ENCODE assay signal across 1 cellular context in the genomic region with DNA sequence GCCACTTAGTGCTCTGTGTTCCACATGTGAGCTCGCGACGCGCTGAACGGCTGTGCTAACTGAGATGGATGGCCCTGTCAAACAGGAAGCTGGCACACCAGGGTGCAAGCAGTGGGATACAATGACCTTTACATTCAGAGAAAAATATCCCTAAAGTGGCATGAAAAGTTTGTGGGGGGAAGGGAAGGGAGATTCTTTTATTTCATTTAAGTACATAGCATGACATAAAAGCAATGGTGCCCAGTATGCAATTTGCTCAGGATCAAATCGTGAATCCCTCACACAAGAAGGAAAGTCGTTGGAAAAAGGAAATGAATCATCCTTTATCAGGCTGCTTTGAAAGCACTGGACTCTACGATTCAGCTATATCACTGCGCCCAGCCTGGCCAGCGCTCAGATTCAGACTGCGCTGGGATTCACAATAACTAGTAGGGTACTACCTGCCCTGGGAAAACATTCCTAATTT.
TF ChIP-seq lines count a peak whose summit lies in the region.

No MANE protein-coding gene starts in this region.

TF ChIP-seq in IMR-90, 13 proteins besides CTCF, POLR2A, EP300 and RAD21 (continued from another document):
- TF ChIP-seq FOS (IDR thresholded peaks at IDR 0.05; ENCODE audit: low read depth, low read length) = no peak
- TF ChIP-seq, protein P1, sequence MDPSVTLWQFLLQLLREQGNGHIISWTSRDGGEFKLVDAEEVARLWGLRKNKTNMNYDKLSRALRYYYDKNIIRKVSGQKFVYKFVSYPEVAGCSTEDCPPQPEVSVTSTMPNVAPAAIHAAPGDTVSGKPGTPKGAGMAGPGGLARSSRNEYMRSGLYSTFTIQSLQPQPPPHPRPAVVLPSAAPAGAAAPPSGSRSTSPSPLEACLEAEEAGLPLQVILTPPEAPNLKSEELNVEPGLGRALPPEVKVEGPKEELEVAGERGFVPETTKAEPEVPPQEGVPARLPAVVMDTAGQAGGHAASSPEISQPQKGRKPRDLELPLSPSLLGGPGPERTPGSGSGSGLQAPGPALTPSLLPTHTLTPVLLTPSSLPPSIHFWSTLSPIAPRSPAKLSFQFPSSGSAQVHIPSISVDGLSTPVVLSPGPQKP (IDR thresholded peaks at IDR 0.05; ENCODE audit: borderline replicate concordance, low read depth, low read length) = no peak
- no peak for TF ChIP-seq CHD1 (IDR thresholded peaks at IDR 0.05; ENCODE audit: low read depth, low read length)
- TF ChIP-seq NFE2L2 (IDR thresholded peaks at IDR 0.05; ENCODE audit: low read depth, low read length) = no peak
- no peak for TF ChIP-seq BHLHE40 (IDR thresholded peaks at IDR 0.05; ENCODE audit: low read depth, low read length)
- no peak for TF ChIP-seq SMC3 (IDR thresholded peaks at IDR 0.05; ENCODE audit: low read depth, low read length)
- TF ChIP-seq CEBPB (IDR thresholded peaks at IDR 0.05; ENCODE audit: low read depth, low read length) = no peak
- no peak for TF ChIP-seq RFX5 (IDR thresholded peaks at IDR 0.05; ENCODE audit: low read depth, low read length)
- TF ChIP-seq MAZ (IDR thresholded peaks at IDR 0.05; ENCODE audit: borderline replicate concordance, low read depth, low read length) = no peak
- TF ChIP-seq RCOR1 (IDR thresholded peaks at IDR 0.05; ENCODE audit: insufficient replicate concordance, low read length) = no peak
